In the genomic region with DNA sequence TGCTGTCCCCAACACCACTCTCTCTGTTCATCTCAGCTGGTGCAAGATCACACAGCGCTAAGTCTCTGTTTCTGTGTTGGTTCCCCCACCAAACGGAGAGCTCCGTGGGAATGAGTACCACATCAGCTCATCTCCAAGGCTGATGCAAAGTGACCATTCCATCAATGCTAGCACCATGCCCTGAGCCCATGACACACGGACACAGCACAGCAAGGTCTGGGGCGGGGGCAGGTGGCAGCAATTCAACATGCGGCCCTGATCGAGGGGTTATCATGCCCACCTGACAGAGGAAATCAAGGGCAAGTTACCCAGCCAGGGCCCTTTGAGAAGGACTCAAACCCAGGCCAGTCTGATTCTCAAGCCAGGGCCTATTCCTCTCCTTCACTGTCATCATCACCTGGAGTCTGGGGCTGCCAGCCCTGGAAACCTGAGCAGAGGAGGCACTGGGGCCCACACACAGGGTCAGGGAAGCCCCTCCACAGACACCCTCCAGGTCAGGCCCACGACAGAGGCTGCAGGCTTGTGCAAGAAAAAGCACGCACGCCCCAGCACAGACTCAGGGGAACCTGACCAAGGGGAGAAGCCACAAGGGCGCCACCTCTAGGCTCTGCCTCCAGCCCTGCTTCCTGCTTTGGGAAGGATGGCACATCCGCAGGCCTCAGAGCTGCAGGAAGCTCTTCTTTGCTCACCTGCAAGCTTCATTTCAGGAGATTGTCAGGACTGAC, we compare ENCODE assay signal across 17 cellular contexts.
A peak's percentile ranks its signal among the peaks of the same experiment; 100 is the strongest.
DNase-seq lines count a peak whose midpoint lies in the region; ATAC-seq and TF ChIP-seq lines count a peak whose summit lies in the region.
"Had no signal": no experiment of that assay in that cellular context is flagged by ENCODE, and none has a peak within 500 bp of the region (broad histone marks: within the 10 kb centered on the region; RNA-seq: fewer than 3 reads in every experiment).

No MANE protein-coding gene starts in this region.

- H3K4me3 ChIP-seq in mesendoderm (ENCODE audit: low read length) (no peak overlapping the region), lower lobe of right lung (no peak overlapping the region)

- no peak overlapping the region for H2BK15ac ChIP-seq in mesendoderm (replicated peaks; ENCODE audit: low read depth)

- no peaks in the 10 kb centered on the region for H3K36me3 Mint-ChIP-seq in WTC11
- H3K36me3 Mint-ChIP-seq: activated naive CD8-positive, alpha-beta T cell had no signal

- CTCF ChIA-PET in WTC11 (lab: Charles Lee), result interaction anchor here (0.8 to 3.3 kb wide), 18 partner anchors 9 to 114 kb away, joined by 3 to 28 read pairs (median 4); no protein-coding TSS in a partner anchor

- H3K9me3 Mint-ChIP-seq in stimulated activated naive CD8-positive, alpha-beta T cell treated with anti-CD3 and anti-CD28 coated beads, Interleukin-15, amount 100 ng/mL, for 72 hours, result no peaks in the 10 kb centered on the region
- no peaks in the 10 kb centered on the region for H3K9me3 Mint-ChIP-seq in WTC11
- H3K9me3 Mint-ChIP-seq: T-helper 1 cell treated with Interleukin-12 subunit alpha and Interleukin-12 subunit beta and Interleukin-4 antibody, amounts not matched to agents 30 μg/mL and 1 μg/mL, for 36 hours had no signal

- no peak overlapping the region for H3K9ac ChIP-seq in mesendoderm (ENCODE audit: low read length)

- H3K36me3 ChIP-seq in mesendoderm (ENCODE audit: control insufficient read depth, insufficient read depth, low read length) (no peaks in the 10 kb centered on the region), lower lobe of right lung (no peaks in the 10 kb centered on the region)

- intact Hi-C loops in lower lobe of right lung (cut with DNase I), result no loop called here

- H3K18ac ChIP-seq in mesendoderm (ENCODE audit: low read length), result no peak overlapping the region

- TF ChIP-seq CTCF in WTC11 (IDR thresholded peaks at IDR 0.05), result no peak
- no peak for TF ChIP-seq CTCF in lower lobe of right lung (IDR thresholded peaks at IDR 0.05)

- H3K23ac ChIP-seq in mesendoderm (ENCODE audit: low read length), result no peak overlapping the region

- H3K4me1 ChIP-seq in mesendoderm (ENCODE audit: control insufficient read depth, low read depth, low read length) (no peaks in the 10 kb centered on the region), lower lobe of right lung (no peaks in the 10 kb centered on the region)

- H3K27me3 Mint-ChIP-seq in stimulated activated naive CD8-positive, alpha-beta T cell treated with anti-CD3 and anti-CD28 coated beads, Interleukin-15, amount 100 ng/mL, for 72 hours, result peaks cover 8% of the 10 kb centered on the region
- H3K27me3 Mint-ChIP-seq in WTC11 (ENCODE audit: low read depth), result peaks cover 3% of the 10 kb centered on the region; the same call in 1 of the 2 replicates
- H3K27me3 Mint-ChIP-seq: activated naive CD8-positive, alpha-beta T cell had no signal

- no peak overlapping the region for H3K4me2 ChIP-seq in mesendoderm (ENCODE audit: low read length)

- H3K27ac ChIP-seq in mesendoderm (ENCODE audit: low read depth, low read length) (no peak overlapping the region), lower lobe of right lung (no peak overlapping the region)

- no peak overlapping the region for H3K4ac ChIP-seq in mesendoderm (ENCODE audit: low read depth, low read length)

- peak; percentile 3 for ATAC-seq in stimulated activated naive CD8-positive, alpha-beta T cell treated with anti-CD3 and anti-CD28 coated beads, Interleukin-15, amount 100 ng/mL, for 72 hours
- no peak for ATAC-seq in stimulated activated naive CD8-positive, alpha-beta T cell treated with anti-CD3 and anti-CD28 coated beads, Interleukin-15, Interleukin-2, amounts not matched to agents 100 U/mL and 50 U/mL, for 24 hours
- peak; percentile 82 for ATAC-seq in WTC11
- no peak for ATAC-seq in lower lobe of right lung
- ATAC-seq: left ventricle myocardium superior had no signal

- no peak overlapping the region for H2AK5ac ChIP-seq in mesendoderm (ENCODE audit: low read length)

- POLR2A ChIA-PET in WTC11 (lab: Charles Lee), result no interaction called here

- H3K79me2 ChIP-seq in mesendoderm (ENCODE audit: control insufficient read depth, insufficient read depth, low read length), result no peaks in the 10 kb centered on the region

- DNase-seq in stimulated activated naive CD8-positive, alpha-beta T cell treated with anti-CD3 and anti-CD28 coated beads, Interleukin-15, amount 100 ng/mL, for 72 hours, result no peak
- no peak for DNase-seq in stimulated activated naive CD8-positive, alpha-beta T cell treated with anti-CD3 and anti-CD28 coated beads, Interleukin-15, Interleukin-2, amounts not matched to agents 100 U/mL and 50 U/mL, for 24 hours
- peak; percentile 57 for DNase-seq in WTC11 (ENCODE audit: low spot score)
- peak; percentile 35 for DNase-seq in mesendoderm
- DNase-seq in amniotic stem cell (lab: John Stamatoyannopoulos, UW), result no peak
- no peak for DNase-seq in lower lobe of right lung
- no peak for DNase-seq in hepatic stellate cell (ENCODE audit: low spot score)
- DNase-seq: AML-193; effector CD8-positive, alpha-beta T cell; KG1; left ventricle myocardium superior; NCI-H1436; NCI-H510A treated with DMSO at 0.1 percent for 48 hours; stimulated activated CD4-positive, alpha-beta T cell treated with anti-CD3 and anti-CD28 coated beads, Interleukin-12 subunit alpha, Interleukin-12 subunit beta, amount 100 ng/mL, for 4 hours had no signal

- H3K27ac Mint-ChIP-seq in stimulated activated naive CD8-positive, alpha-beta T cell treated with anti-CD3 and anti-CD28 coated beads, Interleukin-15, amount 100 ng/mL, for 72 hours, result no peak overlapping the region
- H3K27ac Mint-ChIP-seq in WTC11, result no peak overlapping the region
- H3K27ac Mint-ChIP-seq: activated naive CD8-positive, alpha-beta T cell; progenitor cell of endocrine pancreas; T-helper 1 cell treated with Interleukin-12 subunit alpha and Interleukin-12 subunit beta and Interleukin-4 antibody, amounts not matched to agents 30 μg/mL and 1 μg/mL, for 36 hours had no signal

- no peak overlapping the region for H4K5ac ChIP-seq in mesendoderm (ENCODE audit: low read length)

- no peak overlapping the region for H3K56ac ChIP-seq in mesendoderm (ENCODE audit: low read length)

- no peaks in the 10 kb centered on the region for H3K4me1 Mint-ChIP-seq in stimulated activated naive CD8-positive, alpha-beta T cell treated with anti-CD3 and anti-CD28 coated beads, Interleukin-15, amount 100 ng/mL, for 72 hours
- peaks cover 25% of the 10 kb centered on the region for H3K4me1 Mint-ChIP-seq in WTC11

- no peak overlapping the region for H2BK5ac ChIP-seq in mesendoderm (ENCODE audit: low read length)

- H4K8ac ChIP-seq in mesendoderm (ENCODE audit: low read depth, low read length), result no peak overlapping the region

- no peak overlapping the region for H2BK120ac ChIP-seq in mesendoderm (ENCODE audit: low read depth, low read length)

- no CpG with 5 or more reads among the region's 12 CpGs for WGBS in mesendoderm (ENCODE audit: extremely low coverage, insufficient coverage, low lambda C conversion rate)

- H3K27me3 ChIP-seq in mesendoderm (ENCODE audit: insufficient read depth, low read length, poor library complexity) (no peaks in the 10 kb centered on the region), lower lobe of right lung (ENCODE audit: low read depth) (no peaks in the 10 kb centered on the region)

- no peak overlapping the region for H3K4me3 Mint-ChIP-seq in stimulated activated naive CD8-positive, alpha-beta T cell treated with anti-CD3 and anti-CD28 coated beads, Interleukin-15, amount 100 ng/mL, for 72 hours
- no peak overlapping the region for H3K4me3 Mint-ChIP-seq in WTC11
- H3K4me3 Mint-ChIP-seq: activated naive CD8-positive, alpha-beta T cell; T-helper 1 cell treated with Interleukin-12 subunit alpha and Interleukin-12 subunit beta and Interleukin-4 antibody, amounts not matched to agents 30 μg/mL and 1 μg/mL, for 36 hours had no signal

- no peaks in the 10 kb centered on the region for H3K79me1 ChIP-seq in mesendoderm (ENCODE audit: low read length)

- H3K9me3 ChIP-seq in lower lobe of right lung, result no peaks in the 10 kb centered on the region

TF ChIP-seq in WTC11, 78 proteins besides CTCF, POLR2A, EP300 and RAD21:
- peak; percentile 54; the same call in 1 of the 2 replicates for TF ChIP-seq ETV6 (CRISPR knock-in tag; IDR thresholded peaks at IDR 0.05)
- TF ChIP-seq, protein P1, sequence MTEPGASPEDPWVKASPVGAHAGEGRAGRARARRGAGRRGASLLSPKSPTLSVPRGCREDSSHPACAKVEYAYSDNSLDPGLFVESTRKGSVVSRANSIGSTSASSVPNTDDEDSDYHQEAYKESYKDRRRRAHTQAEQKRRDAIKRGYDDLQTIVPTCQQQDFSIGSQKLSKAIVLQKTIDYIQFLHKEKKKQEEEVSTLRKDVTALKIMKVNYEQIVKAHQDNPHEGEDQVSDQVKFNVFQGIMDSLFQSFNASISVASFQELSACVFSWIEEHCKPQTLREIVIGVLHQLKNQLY (CRISPR knock-in tag; IDR thresholded peaks at IDR 0.05), result no peak
TF ChIP-seq in WTC11: peak in this region for 1.

Comparison
In these comparisons a context has a peak if more than half of its experiments do, and no peak if none do; other contexts are left out.
1. ATAC-seq: peak in stimulated activated naive CD8-positive, alpha-beta T cell treated with anti-CD3 and anti-CD28 coated beads, Interleukin-15, amount 100 ng/mL, for 72 hours (single experiment) and WTC11 (single experiment); none in stimulated activated naive CD8-positive, alpha-beta T cell treated with anti-CD3 and anti-CD28 coated beads, Interleukin-15, Interleukin-2, amounts not matched to agents 100 U/mL and 50 U/mL, for 24 hours (single experiment) and lower lobe of right lung (0 of 2).
2. DNase-seq: peak in WTC11 (single experiment) and mesendoderm (single experiment); none in stimulated activated naive CD8-positive, alpha-beta T cell treated with anti-CD3 and anti-CD28 coated beads, Interleukin-15, amount 100 ng/mL, for 72 hours (0 of 2), stimulated activated naive CD8-positive, alpha-beta T cell treated with anti-CD3 and anti-CD28 coated beads, Interleukin-15, Interleukin-2, amounts not matched to agents 100 U/mL and 50 U/mL, for 24 hours (single experiment), amniotic stem cell (single experiment), lower lobe of right lung (single experiment) and hepatic stellate cell (single experiment).